ENCODE assay signal across 8 cellular contexts in the genomic region with DNA sequence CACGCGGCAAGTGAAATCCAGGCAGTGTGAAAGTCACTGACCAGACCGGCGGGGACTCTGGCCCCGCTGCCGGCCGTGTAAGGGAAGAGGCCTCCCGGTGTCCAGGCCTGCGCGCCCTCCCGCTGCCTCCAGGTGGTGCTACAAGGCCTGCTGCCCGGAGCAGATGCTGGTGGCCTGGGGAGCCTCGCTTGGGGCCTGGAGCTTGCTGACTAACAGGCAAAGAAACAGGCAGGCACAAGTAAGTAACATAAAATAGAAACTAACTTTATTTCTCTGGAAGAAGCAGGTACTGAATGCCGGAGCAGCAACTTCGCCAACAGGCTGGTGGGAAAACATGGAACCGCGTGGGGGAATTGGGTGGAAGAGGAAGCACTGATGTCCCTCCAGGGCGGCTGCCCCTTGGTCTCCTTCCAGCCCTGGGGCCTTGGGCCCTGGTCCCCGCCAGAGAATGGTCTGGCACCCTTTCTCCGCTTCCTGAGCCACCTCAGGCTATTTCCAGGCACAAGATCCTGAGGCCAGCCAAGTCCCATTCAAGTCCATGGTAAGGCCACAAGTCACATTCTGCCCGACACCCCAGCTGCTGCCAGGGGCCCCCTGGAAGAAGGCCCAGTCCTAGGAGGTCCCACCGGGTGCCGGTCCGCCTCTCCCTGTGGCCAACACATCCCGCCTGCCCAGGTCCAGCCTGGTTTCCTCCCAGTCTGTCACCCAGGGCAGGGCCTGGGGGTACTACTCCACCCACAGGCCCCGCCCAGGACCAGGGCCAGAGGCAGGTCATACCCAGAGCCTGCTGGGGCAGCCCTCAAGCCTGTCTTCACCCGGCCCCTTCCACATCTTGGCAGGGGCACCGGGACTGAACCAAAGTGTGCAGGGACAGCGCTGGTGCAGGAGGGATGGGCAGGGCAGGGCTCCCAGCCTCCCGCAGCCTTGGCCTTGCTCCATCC. TPM values are rescaled to one million over a fixed set of nuclear protein-coding genes. Genes with fewer than 3 reads are reported as not detected.
DNase-seq lines count a peak whose midpoint lies in the region; ATAC-seq and TF ChIP-seq lines count a peak whose summit lies in the region.

No MANE protein-coding gene starts in this region.

- no peak overlapping the region for H3K9ac ChIP-seq in mesendoderm (ENCODE audit: low read length)

- no peak overlapping the region for H3K56ac ChIP-seq in mesendoderm (ENCODE audit: low read length)

- H3K23ac ChIP-seq in mesendoderm (ENCODE audit: low read length) = no peak overlapping the region

- WGBS in mesendoderm (ENCODE audit: extremely low coverage, insufficient coverage, low lambda C conversion rate) = no CpG with 5 or more reads among the region's 30 CpGs

- H2BK15ac ChIP-seq in mesendoderm (replicated peaks; ENCODE audit: low read depth) = no peak overlapping the region

- H3K27me3 Mint-ChIP-seq in GM23338 (ENCODE audit: insufficient read depth, low read depth, poor library complexity) = peaks cover 17% of the 10 kb centered on the region

- no peak overlapping the region for H3K4me3 Mint-ChIP-seq in GM23338

- H3K9me2 ChIP-seq in GM23338 (ENCODE audit: insufficient read depth) = no peaks in the 10 kb centered on the region

- ATAC-seq in GM23338 (peak; percentile 91), GM18861 (IDR thresholded peaks at IDR 0.05; ENCODE audit: unreplicated experiment) (no peak)

- H3K27ac ChIP-seq in GM23338 (ENCODE audit: low read depth) (no peak overlapping the region), mesendoderm (ENCODE audit: low read depth, low read length) (no peak overlapping the region)
- no peak overlapping the region for H3K27ac ChIP-seq in effector memory CD4-positive, alpha-beta T cell (ENCODE audit: insufficient read depth, low read length, poor library complexity, severe bottlenecking)

- H4K5ac ChIP-seq in mesendoderm (ENCODE audit: low read length) = no peak overlapping the region

- no peaks in the 10 kb centered on the region for H3K36me3 Mint-ChIP-seq in GM23338 (ENCODE audit: low read depth)

- H3F3A ChIP-seq in GM23338 (replicated peaks; ENCODE audit: low read depth) = peaks cover 3% of the 10 kb centered on the region; the same call in 1 of the 2 replicates

- no peaks in the 10 kb centered on the region for H4K20me1 ChIP-seq in GM23338 (replicated peaks; ENCODE audit: insufficient read depth)

- no peaks in the 10 kb centered on the region for H3K79me1 ChIP-seq in mesendoderm (ENCODE audit: low read length)

- no peak overlapping the region for H3K4me3 ChIP-seq in GM23338
- H3K4me3 ChIP-seq in effector memory CD4-positive, alpha-beta T cell (ENCODE audit: insufficient read depth, low read depth, low read length, poor library complexity, severe bottlenecking) = no peak overlapping the region
- H3K4me3 ChIP-seq in mesendoderm (ENCODE audit: low read length) = no peak overlapping the region

- no peak overlapping the region for H2AK5ac ChIP-seq in mesendoderm (ENCODE audit: low read length)

- no peak overlapping the region for H2BK120ac ChIP-seq in mesendoderm (ENCODE audit: low read depth, low read length)

- H3K4me2 ChIP-seq in GM23338 (no peak overlapping the region), mesendoderm (ENCODE audit: low read length) (no peak overlapping the region)

- TF ChIP-seq CTCF in AG09319 (IDR thresholded peaks at IDR 0.05; ENCODE audit: low read depth, low read length) (peak; percentile 94), GM23338 (conservative IDR thresholded peaks at IDR 0.05; ENCODE audit: low read depth in 2 of 2) (peak; percentile 78 to 98)

- H3K27me3 ChIP-seq in GM23338 (ENCODE audit: insufficient read depth) (no peaks in the 10 kb centered on the region), mesendoderm (ENCODE audit: insufficient read depth, low read length, poor library complexity) (no peaks in the 10 kb centered on the region)
- H3K27me3 ChIP-seq in effector memory CD4-positive, alpha-beta T cell (replicated peaks; ENCODE audit: control insufficient read depth, insufficient read depth, low read length, poor library complexity, severe bottlenecking) = no peaks in the 10 kb centered on the region

- DNase-seq in AG09319 (ENCODE audit: extremely low read depth, low read depth) (peak; percentile 72), GM23338 (ENCODE audit: low spot score) (peak; percentile 90), NCI-H69 (lab: John Stamatoyannopoulos, UW) (peak; percentile 65), mesendoderm (peak; percentile 85)
- peak; percentile 26 to 43 for DNase-seq in activated CD8-positive, alpha-beta memory T cell treated with anti-CD3 and anti-CD28 coated beads for 1 hour (ENCODE audit: extremely low read depth in 1 of 2, low read depth in 1 of 2)
- DNase-seq in effector memory CD4-positive, alpha-beta T cell = peak; percentile 23 to 43 (median 24)
- peak; percentile 37 for DNase-seq in stimulated activated CD8-positive, alpha-beta memory T cell treated with anti-CD3 and anti-CD28 coated beads, Interleukin-12 subunit alpha, Interleukin-12 subunit beta, amount 100 ng/mL, for 4 hours (ENCODE audit: low read depth)

- H3K36me3 ChIP-seq in GM23338 (ENCODE audit: insufficient read depth) (no peaks in the 10 kb centered on the region), mesendoderm (ENCODE audit: control insufficient read depth, insufficient read depth, low read length) (no peaks in the 10 kb centered on the region)
- H3K36me3 ChIP-seq in effector memory CD4-positive, alpha-beta T cell (ENCODE audit: control insufficient read depth, insufficient read depth, low read length) = peaks cover 20% of the 10 kb centered on the region

- H2AFZ ChIP-seq in GM23338 = no peak overlapping the region

- H2BK5ac ChIP-seq in mesendoderm (ENCODE audit: low read length) = no peak overlapping the region

- no peak overlapping the region for H3K27ac Mint-ChIP-seq in GM23338

- H3K79me2 ChIP-seq in GM23338 (replicated peaks; ENCODE audit: insufficient read depth) (no peaks in the 10 kb centered on the region), mesendoderm (ENCODE audit: control insufficient read depth, insufficient read depth, low read length) (no peaks in the 10 kb centered on the region)

- no peaks in the 10 kb centered on the region for H3K9me3 Mint-ChIP-seq in GM23338

- H3K4me1 ChIP-seq in GM23338 (ENCODE audit: insufficient read depth) (peaks cover 4% of the 10 kb centered on the region; the same call in 1 of the 2 replicates), mesendoderm (ENCODE audit: control insufficient read depth, low read depth, low read length) (no peaks in the 10 kb centered on the region)
- no peaks in the 10 kb centered on the region for H3K4me1 ChIP-seq in effector memory CD4-positive, alpha-beta T cell (ENCODE audit: control insufficient read depth, insufficient read depth, low read length, poor library complexity, severe bottlenecking)

- H4K8ac ChIP-seq in mesendoderm (ENCODE audit: low read depth, low read length) = no peak overlapping the region

- H3K18ac ChIP-seq in mesendoderm (ENCODE audit: low read length) = no peak overlapping the region

- H3K4me1 Mint-ChIP-seq in GM23338 = peaks cover 17% of the 10 kb centered on the region

- H3K9me3 ChIP-seq in effector memory CD4-positive, alpha-beta T cell (ENCODE audit: control insufficient read depth, low read length) = no peaks in the 10 kb centered on the region

- no peak overlapping the region for H3K4ac ChIP-seq in mesendoderm (ENCODE audit: low read depth, low read length)

TF ChIP-seq in GM23338, 12 proteins besides CTCF, POLR2A, EP300 and RAD21:
- TF ChIP-seq POLR2AphosphoS5 (IDR thresholded peaks at IDR 0.05; ENCODE audit: low read depth) (no peak), ZNF114 (CRISPR knock-in tag; IDR thresholded peaks at IDR 0.05) (no peak), JUNB (IDR thresholded peaks at IDR 0.05; ENCODE audit: unreplicated experiment) (no peak), STAT1 (IDR thresholded peaks at IDR 0.05; ENCODE audit: unreplicated experiment) (no peak), CREB1 (CRISPR knock-in tag; IDR thresholded peaks at IDR 0.05; ENCODE audit: low read depth) (no peak), EZH2phosphoT487 (IDR thresholded peaks at IDR 0.05; ENCODE audit: unreplicated experiment) (no peak)

RNA-seq across cellular contexts. Expression of a gene that starts 45.0 kb away (rescaled TPM):
- 17.4 and 22.5 TPM in 2 replicates for total RNA-seq in GM23338 (2014; rRNA removed; shearing (Covaris generic))
- polyA plus RNA-seq in GM23338 (2016; fragmentation: Nextera tagmentation; extraction: Ambion mirVana) = 9.6 and 10.0 TPM in 2 replicates
- polyA plus RNA-seq in mesendoderm (2013, experiment 1 of 2) = 10.7 TPM
- 10.4 TPM for polyA plus RNA-seq in mesendoderm (2013, experiment 2 of 2)

RNA-seq across cellular contexts. Expression of a gene that starts 51.7 kb away (rescaled TPM):
- 1.3 and 1.6 TPM in 2 replicates for total RNA-seq in GM23338 (2014; rRNA removed; shearing (Covaris generic))
- polyA plus RNA-seq in GM23338 (2016; fragmentation: Nextera tagmentation; extraction: Ambion mirVana) = 0.80 and 1.3 TPM in 2 replicates
- polyA plus RNA-seq in mesendoderm (2013, experiment 1 of 2) = 0.24 TPM
- polyA plus RNA-seq in mesendoderm (2013, experiment 2 of 2) = 0.27 TPM

Comparison
In these comparisons a context has a peak if more than half of its experiments do, and no peak if none do; other contexts are left out.
1. DNase-seq: peak in every context shown above with its lines; median percentile 90 in GM23338; 85 in mesendoderm; 72 in AG09319; 65 in NCI-H69; 37 in stimulated activated CD8-positive, alpha-beta memory T cell treated with anti-CD3 and anti-CD28 coated beads, Interleukin-12 subunit alpha, Interleukin-12 subunit beta, amount 100 ng/mL, for 4 hours; 34 in activated CD8-positive, alpha-beta memory T cell treated with anti-CD3 and anti-CD28 coated beads for 1 hour; 24 in effector memory CD4-positive, alpha-beta T cell.